Comparison of ENCODE assay signal across 2 cellular contexts in genomic region chr9:133448487-133448972, GRCh38.
TF ChIP-seq lines count a peak whose summit lies in the region.

No MANE protein-coding gene starts in this region.

TF ChIP-seq in WTC11, 78 proteins besides CTCF, POLR2A, EP300 and RAD21:
- TF ChIP-seq, protein P1, sequence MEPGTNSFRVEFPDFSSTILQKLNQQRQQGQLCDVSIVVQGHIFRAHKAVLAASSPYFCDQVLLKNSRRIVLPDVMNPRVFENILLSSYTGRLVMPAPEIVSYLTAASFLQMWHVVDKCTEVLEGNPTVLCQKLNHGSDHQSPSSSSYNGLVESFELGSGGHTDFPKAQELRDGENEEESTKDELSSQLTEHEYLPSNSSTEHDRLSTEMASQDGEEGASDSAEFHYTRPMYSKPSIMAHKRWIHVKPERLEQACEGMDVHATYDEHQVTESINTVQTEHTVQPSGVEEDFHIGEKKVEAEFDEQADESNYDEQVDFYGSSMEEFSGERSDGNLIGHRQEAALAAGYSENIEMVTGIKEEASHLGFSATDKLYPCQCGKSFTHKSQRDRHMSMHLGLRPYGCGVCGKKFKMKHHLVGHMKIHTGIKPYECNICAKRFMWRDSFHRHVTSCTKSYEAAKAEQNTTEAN (CRISPR knock-in tag; IDR thresholded peaks at IDR 0.05), result no peak
- TF ChIP-seq NFATC4 (CRISPR knock-in tag; IDR thresholded peaks at IDR 0.05) (no peak), NR1H2 (CRISPR knock-in tag; IDR thresholded peaks at IDR 0.05) (no peak), PREB (CRISPR knock-in tag; IDR thresholded peaks at IDR 0.05; ENCODE audit: borderline replicate concordance) (no peak), IRF2 (CRISPR knock-in tag; IDR thresholded peaks at IDR 0.05; ENCODE audit: borderline replicate concordance, low read depth) (no peak), ZNF263 (CRISPR knock-in tag; IDR thresholded peaks at IDR 0.05; ENCODE audit: low read depth) (no peak), SOX15 (CRISPR knock-in tag; IDR thresholded peaks at IDR 0.05) (no peak), E2F4 (CRISPR knock-in tag; IDR thresholded peaks at IDR 0.05; ENCODE audit: borderline replicate concordance, low read depth) (no peak), KAT7 (CRISPR knock-in tag; IDR thresholded peaks at IDR 0.05; ENCODE audit: borderline replicate concordance) (no peak)
- TF ChIP-seq, protein P2, sequence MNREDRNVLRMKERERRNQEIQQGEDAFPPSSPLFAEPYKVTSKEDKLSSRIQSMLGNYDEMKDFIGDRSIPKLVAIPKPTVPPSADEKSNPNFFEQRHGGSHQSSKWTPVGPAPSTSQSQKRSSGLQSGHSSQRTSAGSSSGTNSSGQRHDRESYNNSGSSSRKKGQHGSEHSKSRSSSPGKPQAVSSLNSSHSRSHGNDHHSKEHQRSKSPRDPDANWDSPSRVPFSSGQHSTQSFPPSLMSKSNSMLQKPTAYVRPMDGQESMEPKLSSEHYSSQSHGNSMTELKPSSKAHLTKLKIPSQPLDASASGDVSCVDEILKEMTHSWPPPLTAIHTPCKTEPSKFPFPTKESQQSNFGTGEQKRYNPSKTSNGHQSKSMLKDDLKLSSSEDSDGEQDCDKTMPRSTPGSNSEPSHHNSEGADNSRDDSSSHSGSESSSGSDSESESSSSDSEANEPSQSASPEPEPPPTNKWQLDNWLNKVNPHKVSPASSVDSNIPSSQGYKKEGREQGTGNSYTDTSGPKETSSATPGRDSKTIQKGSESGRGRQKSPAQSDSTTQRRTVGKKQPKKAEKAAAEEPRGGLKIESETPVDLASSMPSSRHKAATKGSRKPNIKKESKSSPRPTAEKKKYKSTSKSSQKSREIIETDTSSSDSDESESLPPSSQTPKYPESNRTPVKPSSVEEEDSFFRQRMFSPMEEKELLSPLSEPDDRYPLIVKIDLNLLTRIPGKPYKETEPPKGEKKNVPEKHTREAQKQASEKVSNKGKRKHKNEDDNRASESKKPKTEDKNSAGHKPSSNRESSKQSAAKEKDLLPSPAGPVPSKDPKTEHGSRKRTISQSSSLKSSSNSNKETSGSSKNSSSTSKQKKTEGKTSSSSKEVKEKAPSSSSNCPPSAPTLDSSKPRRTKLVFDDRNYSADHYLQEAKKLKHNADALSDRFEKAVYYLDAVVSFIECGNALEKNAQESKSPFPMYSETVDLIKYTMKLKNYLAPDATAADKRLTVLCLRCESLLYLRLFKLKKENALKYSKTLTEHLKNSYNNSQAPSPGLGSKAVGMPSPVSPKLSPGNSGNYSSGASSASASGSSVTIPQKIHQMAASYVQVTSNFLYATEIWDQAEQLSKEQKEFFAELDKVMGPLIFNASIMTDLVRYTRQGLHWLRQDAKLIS (CRISPR knock-in tag; IDR thresholded peaks at IDR 0.05; ENCODE audit: borderline replicate concordance), result no peak

TF ChIP-seq in HepG2, 621 proteins besides CTCF, POLR2A, EP300 and RAD21 (continues in another document):
- TF ChIP-seq PRPF4 (IDR thresholded peaks at IDR 0.05; ENCODE audit: low read depth, low read length, poor library complexity, severe bottlenecking) (no peak), POGK (CRISPR knock-in tag; conservative IDR thresholded peaks at IDR 0.05) (no peak), ZNF432 (CRISPR knock-in tag; IDR thresholded peaks at IDR 0.05; ENCODE audit: borderline replicate concordance) (no peak), ZNF574 (CRISPR knock-in tag; IDR thresholded peaks at IDR 0.05) (peak; percentile 29; the same call in 1 of the 2 replicates), FOSL2 (CRISPR knock-in tag; IDR thresholded peaks at IDR 0.05) (no peak), ZBTB33 (CRISPR knock-in tag; IDR thresholded peaks at IDR 0.05) (no peak), ZNF205 (CRISPR knock-in tag; IDR thresholded peaks at IDR 0.05) (no peak), ZNF609 (CRISPR knock-in tag; IDR thresholded peaks at IDR 0.05; ENCODE audit: borderline replicate concordance) (no peak), ZSCAN22 (CRISPR knock-in tag; IDR thresholded peaks at IDR 0.05) (no peak), ZNF34 (CRISPR knock-in tag; IDR thresholded peaks at IDR 0.05; ENCODE audit: borderline replicate concordance) (no peak), RXRB (CRISPR knock-in tag; IDR thresholded peaks at IDR 0.05; ENCODE audit: borderline replicate concordance) (no peak), BRD4 (CRISPR knock-in tag; IDR thresholded peaks at IDR 0.05) (no peak), MED13 (CRISPR knock-in tag; IDR thresholded peaks at IDR 0.05) (no peak), NPAS2 (CRISPR knock-in tag; IDR thresholded peaks at IDR 0.05; ENCODE audit: borderline replicate concordance) (no peak), HNRNPH1 (optimal IDR thresholded peaks at IDR 0.05; ENCODE audit: low read depth, low read length) (no peak), NR2F2 (IDR thresholded peaks at IDR 0.05; ENCODE audit: borderline replicate concordance, low read depth) (no peak), ZNF740 (CRISPR knock-in tag; IDR thresholded peaks at IDR 0.05) (no peak), KLF6 (CRISPR knock-in tag; IDR thresholded peaks at IDR 0.05) (no peak), FOXK2 (IDR thresholded peaks at IDR 0.05) (no peak), CENPT (CRISPR knock-in tag; IDR thresholded peaks at IDR 0.05; ENCODE audit: low read depth) (no peak), ZNF720 (CRISPR knock-in tag; IDR thresholded peaks at IDR 0.05) (no peak), ZFP62 (CRISPR knock-in tag; IDR thresholded peaks at IDR 0.05) (no peak), ZNF430 (CRISPR knock-in tag; IDR thresholded peaks at IDR 0.05) (no peak), TBL1XR1 (IDR thresholded peaks at IDR 0.05; ENCODE audit: borderline replicate concordance, low read length, partially characterized antibody) (no peak), JDP2 (CRISPR knock-in tag; IDR thresholded peaks at IDR 0.05; ENCODE audit: borderline replicate concordance) (no peak), ZNF276 (CRISPR knock-in tag; IDR thresholded peaks at IDR 0.05; ENCODE audit: low read depth) (no peak), HHEX (CRISPR knock-in tag; IDR thresholded peaks at IDR 0.05) (no peak), ZFP36L2 (CRISPR knock-in tag; IDR thresholded peaks at IDR 0.05) (no peak), KMT2A (CRISPR knock-in tag; IDR thresholded peaks at IDR 0.05) (no peak), ZNF317 (CRISPR knock-in tag; IDR thresholded peaks at IDR 0.05) (no peak), ZNF543 (CRISPR knock-in tag; IDR thresholded peaks at IDR 0.05) (no peak), THYN1 (CRISPR knock-in tag; IDR thresholded peaks at IDR 0.05; ENCODE audit: borderline replicate concordance, low read depth) (no peak), ZIK1 (CRISPR knock-in tag; IDR thresholded peaks at IDR 0.05; ENCODE audit: borderline replicate concordance, low read depth) (no peak)
- TF ChIP-seq, protein P1 (CRISPR knock-in tag; conservative IDR thresholded peaks at IDR 0.05), result no peak
